Comparison of ENCODE assay signal across 20 cellular contexts in the genomic region with DNA sequence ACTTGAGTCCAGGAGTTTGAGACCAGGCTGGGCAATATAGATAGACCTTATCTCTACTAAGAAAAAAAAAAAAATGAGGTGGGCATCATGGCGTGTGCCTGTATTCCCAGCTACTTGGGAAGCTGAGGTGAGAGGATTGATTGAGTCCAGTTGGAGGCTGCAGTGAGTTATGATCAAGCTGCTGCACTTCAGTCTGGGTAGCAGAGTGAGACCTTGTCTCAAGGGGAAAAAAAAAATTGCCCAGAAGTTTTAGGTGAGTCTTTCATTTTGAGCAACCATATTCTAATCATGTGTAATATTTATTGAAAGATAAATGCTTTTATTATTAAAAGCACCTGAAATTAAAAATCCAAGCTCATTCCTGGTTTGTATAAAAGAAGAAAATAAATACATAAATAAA.
"Had no signal": no experiment of that assay in that cellular context is flagged by ENCODE, and none has a peak within 500 bp of the region (broad histone marks: within the 10 kb centered on the region; RNA-seq: fewer than 3 reads in every experiment).

No MANE protein-coding gene starts in this region.

- H3K4me3 ChIP-seq: ascending aorta, breast epithelium, gastroesophageal sphincter, heart right ventricle, thyroid gland, vagina had no signal

- H3K9me3 Mint-ChIP-seq: dendritic cell treated with granulocyte-macrophage colony-stimulating factor and Interleukin-4, amounts not matched to agents 40 ng/mL and 50 ng/mL, for 4 days; effector memory CD8-positive, alpha-beta T cell; naive thymus-derived CD4-positive, alpha-beta T cell; stimulated activated effector memory CD8-positive, alpha-beta T cell treated with anti-CD3 and anti-CD28 coated beads, Interleukin-12 subunit alpha, Interleukin-12 subunit beta, amount 100 ng/mL, for 72 hours had no signal

- H3K27me3 Mint-ChIP-seq: dendritic cell treated with granulocyte-macrophage colony-stimulating factor and Interleukin-4, amounts not matched to agents 40 ng/mL and 50 ng/mL, for 4 days; effector memory CD8-positive, alpha-beta T cell; naive thymus-derived CD4-positive, alpha-beta T cell had no signal

- H2AFZ ChIP-seq: parathyroid adenoma had no signal

- H3K36me3 Mint-ChIP-seq: naive thymus-derived CD4-positive, alpha-beta T cell; stimulated activated effector memory CD8-positive, alpha-beta T cell treated with anti-CD3 and anti-CD28 coated beads, Interleukin-12 subunit alpha, Interleukin-12 subunit beta, amount 100 ng/mL, for 72 hours had no signal

- H3K27ac ChIP-seq: parathyroid adenoma, thyroid gland had no signal

- H3K9me3 ChIP-seq: ascending aorta, breast epithelium, gastroesophageal sphincter, heart right ventricle, thyroid gland, vagina had no signal

- H3K27ac Mint-ChIP-seq: dendritic cell treated with granulocyte-macrophage colony-stimulating factor and Interleukin-4, amounts not matched to agents 40 ng/mL and 50 ng/mL, for 4 days; stimulated activated effector memory CD8-positive, alpha-beta T cell treated with anti-CD3 and anti-CD28 coated beads, Interleukin-12 subunit alpha, Interleukin-12 subunit beta, amount 100 ng/mL, for 72 hours had no signal

- H3K4me3 Mint-ChIP-seq: dendritic cell treated with granulocyte-macrophage colony-stimulating factor and Interleukin-4, amounts not matched to agents 40 ng/mL and 50 ng/mL, for 4 days; effector memory CD8-positive, alpha-beta T cell; stimulated activated effector memory CD8-positive, alpha-beta T cell treated with anti-CD3 and anti-CD28 coated beads, Interleukin-12 subunit alpha, Interleukin-12 subunit beta, amount 100 ng/mL, for 72 hours had no signal

- H3K36me3 ChIP-seq: ascending aorta, breast epithelium, gastroesophageal sphincter, heart right ventricle, thyroid gland, vagina had no signal

- H3K27me3 ChIP-seq: ascending aorta, breast epithelium, gastroesophageal sphincter, heart right ventricle, thyroid gland, vagina had no signal

- H3K4me1 ChIP-seq: breast epithelium, parathyroid adenoma, thyroid gland had no signal

- DNase-seq: activated CD4-positive, alpha-beta T cell treated with anti-CD3 and anti-CD28 coated beads for 1 hour; activated CD4-positive, alpha-beta T cell treated with anti-CD3 and anti-CD28 coated beads, Interleukin-2, amount 50 U/mL, for 4 hours; activated naive CD4-positive, alpha-beta T cell treated with Interleukin-2 at 50 U/mL for 16 hours; activated T-cell treated with anti-CD3 and anti-CD28 coated beads for 4 hours; cerebellar nuclear complex; effector memory CD8-positive, alpha-beta T cell; heart right ventricle; islet precursor cell; naive thymus-derived CD4-positive, alpha-beta T cell; stimulated activated CD4-positive, alpha-beta T cell treated with anti-CD3 and anti-CD28 coated beads, Interleukin-12 subunit alpha, Interleukin-12 subunit beta, amount 100 ng/mL, for 4 hours; T-helper 9 cell; thyroid gland had no signal

- ATAC-seq: effector memory CD8-positive, alpha-beta T cell; gastroesophageal sphincter; left lobe of liver; naive thymus-derived CD4-positive, alpha-beta T cell; stimulated activated effector memory CD8-positive, alpha-beta T cell treated with anti-CD3 and anti-CD28 coated beads, Interleukin-12 subunit alpha, Interleukin-12 subunit beta, amount 100 ng/mL, for 72 hours had no signal

- H3K9ac ChIP-seq: parathyroid adenoma had no signal
